In the genomic region with DNA sequence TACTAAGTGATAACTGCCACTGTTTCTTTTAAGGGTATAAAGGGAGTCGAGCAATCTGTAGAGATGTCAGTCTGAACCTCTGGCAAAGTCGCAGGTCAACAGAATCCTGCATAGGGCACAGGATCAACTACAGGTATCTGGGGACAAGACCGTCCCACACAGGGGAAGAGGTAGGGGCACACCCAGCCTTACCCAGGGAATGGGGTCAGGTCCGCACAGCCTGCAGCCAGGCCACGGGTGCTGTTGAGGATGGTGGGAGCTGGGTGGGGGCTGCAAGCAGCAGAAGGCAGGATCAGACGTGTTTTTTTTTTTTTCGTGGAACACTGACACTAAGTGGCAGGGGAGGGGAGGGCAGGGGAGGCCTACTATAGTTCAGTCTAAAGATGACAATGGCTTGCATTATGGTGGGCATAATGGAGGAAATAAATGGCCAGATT, we compare ENCODE assay signal across 8 cellular contexts.
A peak's percentile ranks its signal among the peaks of the same experiment; 100 is the strongest.
DNase-seq lines count a peak whose midpoint lies in the region; ATAC-seq and TF ChIP-seq lines count a peak whose summit lies in the region.

No MANE protein-coding gene starts in this region.

- no peaks in the 10 kb centered on the region for H3K36me3 ChIP-seq in muscle layer of colon (ENCODE audit: insufficient read depth, low read length)

- DNase-seq in AG04449 (ENCODE audit: low read depth, low spot score): no peak
- DNase-seq in HFF-Myc (ENCODE audit: extremely low read depth, low read depth): no peak
- DNase-seq in astrocyte of the hippocampus (ENCODE audit: low read depth, low spot score): peak; percentile 13
- DNase-seq in stimulated activated CD4-positive, alpha-beta T cell treated with anti-CD3 and anti-CD28 coated beads, Interleukin-2, amount 100 ng/mL, for 24 hours: no peak
- DNase-seq in HCEC 1CT: no peak
- no peak for DNase-seq in RPMI8226

- CTCF ChIA-PET in AG04449 (lab: Yijun Ruan, JAX): no interaction called here

- H3K4me3 ChIP-seq in AG04449 (ENCODE audit: low read depth, low read length) (peak overlapping the region; percentile 75), HFF-Myc (replicated peaks; ENCODE audit: low read depth, low read length) (peak overlapping the region; percentile 66), muscle layer of colon (ENCODE audit: low read depth in 1 of 2, low read length in 2 of 2) (peak overlapping the region in 1 of 2 donors; percentile 61)

- H3K27ac ChIP-seq in muscle layer of colon (ENCODE audit: low read depth, low read length): peak overlapping the region; percentile 53

- H3K9me3 ChIP-seq in muscle layer of colon (ENCODE audit: low read length): no peaks in the 10 kb centered on the region

- POLR2A ChIA-PET in AG04449 (lab: Yijun Ruan, JAX): no interaction called here

- H3K9ac ChIP-seq in muscle layer of colon (ENCODE audit: low read length): peak overlapping the region; percentile 22

- H3K4me1 ChIP-seq in muscle layer of colon (ENCODE audit: insufficient read depth, low read length): peaks cover 34% of the 10 kb centered on the region

- no peaks in the 10 kb centered on the region for H3K27me3 ChIP-seq in muscle layer of colon (ENCODE audit: control insufficient read depth in 1 of 2, insufficient read depth in 2 of 2, low read length in 2 of 2)

- TF ChIP-seq CTCF in AG04449 (IDR thresholded peaks at IDR 0.05; ENCODE audit: insufficient read depth, low read length, missing control alignments): no peak
- no peak for TF ChIP-seq CTCF in HFF-Myc (IDR thresholded peaks at IDR 0.05; ENCODE audit: low read depth, low read length, missing control alignments)

- no peak for ATAC-seq in GM18520 (IDR thresholded peaks at IDR 0.05; ENCODE audit: unreplicated experiment)
